In the genomic region with DNA sequence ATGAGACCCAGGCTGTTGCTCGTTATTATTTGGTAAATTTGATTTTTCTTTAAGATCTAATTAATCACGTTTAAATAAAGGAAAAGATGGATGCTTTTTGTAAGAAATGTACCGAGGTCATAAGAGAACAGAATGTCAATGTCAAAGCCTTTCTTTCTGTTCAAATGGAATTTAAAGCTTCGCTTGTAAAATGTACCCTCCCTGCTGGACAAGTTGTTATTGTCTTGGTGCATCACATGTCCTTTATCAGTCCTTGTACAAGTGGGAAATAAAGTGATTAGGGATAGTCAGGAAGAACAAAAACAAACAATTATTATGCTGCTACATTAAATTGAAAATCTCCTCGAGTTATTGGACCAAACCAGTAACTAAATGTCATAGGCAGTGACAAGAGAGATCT, we compare ENCODE assay signal across 22 cellular contexts.
"Had no signal": no experiment of that assay in that cellular context is flagged by ENCODE, and none has a peak within 500 bp of the region (broad histone marks: within the 10 kb centered on the region; RNA-seq: fewer than 3 reads in every experiment).

No MANE protein-coding gene starts in this region.

- H3K9me3 ChIP-seq: colonic mucosa, esophagus squamous epithelium, mucosa of descending colon, neutrophil, pancreas, right lobe of liver, suprapubic skin, thyroid gland, vagina had no signal

- H3K4me3 ChIP-seq: colonic mucosa, esophagus squamous epithelium, lung, mucosa of descending colon, pancreas, right lobe of liver, suprapubic skin, thyroid gland, vagina had no signal

- ATAC-seq: effector memory CD8-positive, alpha-beta T cell; left lobe of liver; mucosa of descending colon; natural killer cell treated with Interleukin-12 subunit alpha and Interleukin-12 subunit beta and Interleukin-15 and Interleukin-18, amount 100 ng/mL, for 72 hours; pancreas; stimulated activated naive B cell treated with anti-CD40 and anti-IgM and Interleukin-4, amounts not matched to agents 10 μg/mL and 1 μg/mL and 100 μg/mL, for 72 hours had no signal

- H3K27ac ChIP-seq: colonic mucosa, esophagus squamous epithelium, neutrophil, pancreas, right lobe of liver, suprapubic skin, thyroid gland, vagina had no signal

- H3K36me3 ChIP-seq: colonic mucosa, neutrophil, pancreas, right lobe of liver, suprapubic skin, thyroid gland, vagina had no signal

- DNase-seq: colonic mucosa; dermis blood vessel endothelial cell; effector memory CD8-positive, alpha-beta T cell; erythroblast; esophagus squamous epithelium; head of caudate nucleus; mucosa of descending colon; naive B cell; pancreas; right lobe of liver; small intestine; stimulated activated CD4-positive, alpha-beta T cell treated with anti-CD3 and anti-CD28 coated beads, Interleukin-15, amount 100 ng/mL, for 24 hours; stimulated activated CD4-positive, alpha-beta T cell treated with anti-CD3 and anti-CD28 coated beads, Interleukin-2, amount 100 ng/mL, for 48 hours; stimulated activated naive B cell treated with anti-CD40 and anti-IgM and Interleukin-4, amounts not matched to agents 10 μg/mL and 1 μg/mL and 100 μg/mL, for 72 hours; thyroid gland; trophoblast cell had no signal

- H3K27me3 ChIP-seq: colonic mucosa, esophagus squamous epithelium, neutrophil, pancreas, right lobe of liver, suprapubic skin, thyroid gland, vagina had no signal

- H3K4me1 ChIP-seq: colonic mucosa, esophagus squamous epithelium, pancreas, right lobe of liver, suprapubic skin, thyroid gland, vagina had no signal
